Comparison of ENCODE assay signal across 1 cellular context in the genomic region with DNA sequence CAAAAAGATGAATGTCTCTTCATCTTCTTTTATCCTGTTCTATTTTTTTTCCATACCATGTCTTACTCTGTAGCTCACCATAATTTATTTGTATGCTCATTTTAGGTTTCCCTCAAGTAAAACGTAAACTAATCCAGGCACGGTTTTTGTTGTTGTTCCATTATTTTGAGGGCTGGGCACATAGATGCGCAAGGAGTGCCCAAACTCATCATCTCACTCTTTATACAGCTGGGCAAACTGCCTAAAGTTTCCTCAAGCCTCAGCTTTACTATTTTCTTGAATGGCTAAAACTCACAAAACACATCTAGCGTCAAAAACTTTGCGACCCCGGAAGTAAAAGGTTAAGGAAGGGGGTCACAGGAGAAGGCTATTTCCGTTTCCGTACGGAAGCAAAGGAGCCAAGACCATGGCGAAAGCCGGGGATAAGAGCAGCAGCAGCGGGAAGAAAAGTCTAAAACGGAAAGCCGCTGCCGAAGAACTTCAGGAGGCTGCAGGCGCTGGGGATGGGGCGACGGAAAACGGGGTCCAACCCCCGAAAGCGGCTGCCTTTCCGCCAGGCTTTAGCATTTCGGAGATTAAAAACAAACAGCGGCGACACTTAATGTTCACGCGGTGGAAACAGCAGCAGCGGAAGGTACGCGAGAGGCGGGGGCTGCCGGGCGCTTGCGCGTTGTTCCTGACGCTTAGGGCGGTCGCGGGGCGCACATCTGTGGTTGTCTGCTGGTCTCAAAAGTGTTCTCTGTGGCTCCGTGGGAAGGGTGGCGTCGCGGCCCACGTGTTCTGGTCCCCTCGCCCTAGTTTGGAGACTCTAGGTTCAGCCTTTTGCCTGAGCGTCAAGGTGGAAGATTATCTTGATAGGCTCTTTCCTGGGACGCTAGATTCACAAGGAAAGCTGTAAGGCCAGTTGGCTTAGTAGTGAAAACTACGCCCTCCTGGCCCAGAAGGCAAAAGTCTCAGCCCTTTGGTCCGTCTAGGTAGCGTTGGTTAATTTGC.
TF ChIP-seq lines count a peak whose summit lies in the region.

A gene with protein sequence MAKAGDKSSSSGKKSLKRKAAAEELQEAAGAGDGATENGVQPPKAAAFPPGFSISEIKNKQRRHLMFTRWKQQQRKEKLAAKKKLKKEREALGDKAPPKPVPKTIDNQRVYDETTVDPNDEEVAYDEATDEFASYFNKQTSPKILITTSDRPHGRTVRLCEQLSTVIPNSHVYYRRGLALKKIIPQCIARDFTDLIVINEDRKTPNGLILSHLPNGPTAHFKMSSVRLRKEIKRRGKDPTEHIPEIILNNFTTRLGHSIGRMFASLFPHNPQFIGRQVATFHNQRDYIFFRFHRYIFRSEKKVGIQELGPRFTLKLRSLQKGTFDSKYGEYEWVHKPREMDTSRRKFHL (plus strand): TSS at position 391 of the 993 bp plus-strand sequence. CDS start 16 bp downstream, at position 407.

TF ChIP-seq in HepG2, 621 proteins besides CTCF, POLR2A, EP300 and RAD21 (continued from another document and continues in another):
- TF ChIP-seq, protein P1, sequence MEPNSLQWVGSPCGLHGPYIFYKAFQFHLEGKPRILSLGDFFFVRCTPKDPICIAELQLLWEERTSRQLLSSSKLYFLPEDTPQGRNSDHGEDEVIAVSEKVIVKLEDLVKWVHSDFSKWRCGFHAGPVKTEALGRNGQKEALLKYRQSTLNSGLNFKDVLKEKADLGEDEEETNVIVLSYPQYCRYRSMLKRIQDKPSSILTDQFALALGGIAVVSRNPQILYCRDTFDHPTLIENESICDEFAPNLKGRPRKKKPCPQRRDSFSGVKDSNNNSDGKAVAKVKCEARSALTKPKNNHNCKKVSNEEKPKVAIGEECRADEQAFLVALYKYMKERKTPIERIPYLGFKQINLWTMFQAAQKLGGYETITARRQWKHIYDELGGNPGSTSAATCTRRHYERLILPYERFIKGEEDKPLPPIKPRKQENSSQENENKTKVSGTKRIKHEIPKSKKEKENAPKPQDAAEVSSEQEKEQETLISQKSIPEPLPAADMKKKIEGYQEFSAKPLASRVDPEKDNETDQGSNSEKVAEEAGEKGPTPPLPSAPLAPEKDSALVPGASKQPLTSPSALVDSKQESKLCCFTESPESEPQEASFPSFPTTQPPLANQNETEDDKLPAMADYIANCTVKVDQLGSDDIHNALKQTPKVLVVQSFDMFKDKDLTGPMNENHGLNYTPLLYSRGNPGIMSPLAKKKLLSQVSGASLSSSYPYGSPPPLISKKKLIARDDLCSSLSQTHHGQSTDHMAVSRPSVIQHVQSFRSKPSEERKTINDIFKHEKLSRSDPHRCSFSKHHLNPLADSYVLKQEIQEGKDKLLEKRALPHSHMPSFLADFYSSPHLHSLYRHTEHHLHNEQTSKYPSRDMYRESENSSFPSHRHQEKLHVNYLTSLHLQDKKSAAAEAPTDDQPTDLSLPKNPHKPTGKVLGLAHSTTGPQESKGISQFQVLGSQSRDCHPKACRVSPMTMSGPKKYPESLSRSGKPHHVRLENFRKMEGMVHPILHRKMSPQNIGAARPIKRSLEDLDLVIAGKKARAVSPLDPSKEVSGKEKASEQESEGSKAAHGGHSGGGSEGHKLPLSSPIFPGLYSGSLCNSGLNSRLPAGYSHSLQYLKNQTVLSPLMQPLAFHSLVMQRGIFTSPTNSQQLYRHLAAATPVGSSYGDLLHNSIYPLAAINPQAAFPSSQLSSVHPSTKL (CRISPR knock-in tag; IDR thresholded peaks at IDR 0.05) = peak; percentile 44; the same call in 1 of the 2 replicates
- TF ChIP-seq, protein P2, sequence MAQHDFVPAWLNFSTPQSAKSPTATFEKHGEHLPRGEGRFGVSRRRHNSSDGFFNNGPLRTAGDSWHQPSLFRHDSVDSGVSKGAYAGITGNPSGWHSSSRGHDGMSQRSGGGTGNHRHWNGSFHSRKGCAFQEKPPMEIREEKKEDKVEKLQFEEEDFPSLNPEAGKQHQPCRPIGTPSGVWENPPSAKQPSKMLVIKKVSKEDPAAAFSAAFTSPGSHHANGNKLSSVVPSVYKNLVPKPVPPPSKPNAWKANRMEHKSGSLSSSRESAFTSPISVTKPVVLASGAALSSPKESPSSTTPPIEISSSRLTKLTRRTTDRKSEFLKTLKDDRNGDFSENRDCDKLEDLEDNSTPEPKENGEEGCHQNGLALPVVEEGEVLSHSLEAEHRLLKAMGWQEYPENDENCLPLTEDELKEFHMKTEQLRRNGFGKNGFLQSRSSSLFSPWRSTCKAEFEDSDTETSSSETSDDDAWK (CRISPR knock-in tag; IDR thresholded peaks at IDR 0.05) = no peak
- TF ChIP-seq YEATS2 (CRISPR knock-in tag; IDR thresholded peaks at IDR 0.05; ENCODE audit: borderline replicate concordance) = peak; percentile 83; the same call in 1 of the 2 replicates
- TF ChIP-seq MAZ (IDR thresholded peaks at IDR 0.05; ENCODE audit: borderline replicate concordance, low read depth, low read length) = peak; percentile 45; the same call in 1 of the 2 replicates
- TF ChIP-seq MAZ (CRISPR knock-in tag; IDR thresholded peaks at IDR 0.05; ENCODE audit: low read depth) = peak; percentile 39
- TF ChIP-seq NFE2 (CRISPR knock-in tag; IDR thresholded peaks at IDR 0.05) = no peak
- TF ChIP-seq RNF2 (conservative IDR thresholded peaks at IDR 0.05; ENCODE audit: low read depth) = 0 out of 2 replicates have a peak, but pooled peaks have one; percentile 33
- TF ChIP-seq FOSL2 (CRISPR knock-in tag; IDR thresholded peaks at IDR 0.05) = 0 out of 2 replicates have a peak, but pooled peaks have one; percentile 23
- peak; percentile 75 for TF ChIP-seq MYC (CRISPR knock-in tag; IDR thresholded peaks at IDR 0.05; ENCODE audit: borderline replicate concordance)
- TF ChIP-seq ZNF274 (CRISPR knock-in tag; IDR thresholded peaks at IDR 0.05) = peak; percentile 25; the same call in 1 of the 2 replicates
- TF ChIP-seq, protein P3, sequence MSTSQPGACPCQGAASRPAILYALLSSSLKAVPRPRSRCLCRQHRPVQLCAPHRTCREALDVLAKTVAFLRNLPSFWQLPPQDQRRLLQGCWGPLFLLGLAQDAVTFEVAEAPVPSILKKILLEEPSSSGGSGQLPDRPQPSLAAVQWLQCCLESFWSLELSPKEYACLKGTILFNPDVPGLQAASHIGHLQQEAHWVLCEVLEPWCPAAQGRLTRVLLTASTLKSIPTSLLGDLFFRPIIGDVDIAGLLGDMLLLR (CRISPR knock-in tag; IDR thresholded peaks at IDR 0.05) = peak; percentile 68; the same call in 1 of the 2 replicates
- TF ChIP-seq ELF3 (CRISPR knock-in tag; IDR thresholded peaks at IDR 0.05) = peak; percentile 73
- no peak for TF ChIP-seq CENPX (CRISPR knock-in tag; IDR thresholded peaks at IDR 0.05)
- TF ChIP-seq ZSCAN31 (CRISPR knock-in tag; IDR thresholded peaks at IDR 0.05; ENCODE audit: low read depth) = peak; percentile 64; the same call in 1 of the 2 replicates
- no peak for TF ChIP-seq ZNF225 (CRISPR knock-in tag; IDR thresholded peaks at IDR 0.05)
- peak; percentile 57 for TF ChIP-seq ZFX (CRISPR knock-in tag; IDR thresholded peaks at IDR 0.05; ENCODE audit: low read depth)
- TF ChIP-seq KLF16 (CRISPR knock-in tag; IDR thresholded peaks at IDR 0.05) = peak in 1 of 2 experiments; percentile 43; a peak in 1 of 4 replicates
- peak; percentile 83 for TF ChIP-seq KMT2A (CRISPR knock-in tag; IDR thresholded peaks at IDR 0.05)
- 0 out of 2 replicates have a peak, but pooled peaks have one; percentile 50 for TF ChIP-seq ZNF777 (CRISPR knock-in tag; IDR thresholded peaks at IDR 0.05)
- TF ChIP-seq, protein P4, sequence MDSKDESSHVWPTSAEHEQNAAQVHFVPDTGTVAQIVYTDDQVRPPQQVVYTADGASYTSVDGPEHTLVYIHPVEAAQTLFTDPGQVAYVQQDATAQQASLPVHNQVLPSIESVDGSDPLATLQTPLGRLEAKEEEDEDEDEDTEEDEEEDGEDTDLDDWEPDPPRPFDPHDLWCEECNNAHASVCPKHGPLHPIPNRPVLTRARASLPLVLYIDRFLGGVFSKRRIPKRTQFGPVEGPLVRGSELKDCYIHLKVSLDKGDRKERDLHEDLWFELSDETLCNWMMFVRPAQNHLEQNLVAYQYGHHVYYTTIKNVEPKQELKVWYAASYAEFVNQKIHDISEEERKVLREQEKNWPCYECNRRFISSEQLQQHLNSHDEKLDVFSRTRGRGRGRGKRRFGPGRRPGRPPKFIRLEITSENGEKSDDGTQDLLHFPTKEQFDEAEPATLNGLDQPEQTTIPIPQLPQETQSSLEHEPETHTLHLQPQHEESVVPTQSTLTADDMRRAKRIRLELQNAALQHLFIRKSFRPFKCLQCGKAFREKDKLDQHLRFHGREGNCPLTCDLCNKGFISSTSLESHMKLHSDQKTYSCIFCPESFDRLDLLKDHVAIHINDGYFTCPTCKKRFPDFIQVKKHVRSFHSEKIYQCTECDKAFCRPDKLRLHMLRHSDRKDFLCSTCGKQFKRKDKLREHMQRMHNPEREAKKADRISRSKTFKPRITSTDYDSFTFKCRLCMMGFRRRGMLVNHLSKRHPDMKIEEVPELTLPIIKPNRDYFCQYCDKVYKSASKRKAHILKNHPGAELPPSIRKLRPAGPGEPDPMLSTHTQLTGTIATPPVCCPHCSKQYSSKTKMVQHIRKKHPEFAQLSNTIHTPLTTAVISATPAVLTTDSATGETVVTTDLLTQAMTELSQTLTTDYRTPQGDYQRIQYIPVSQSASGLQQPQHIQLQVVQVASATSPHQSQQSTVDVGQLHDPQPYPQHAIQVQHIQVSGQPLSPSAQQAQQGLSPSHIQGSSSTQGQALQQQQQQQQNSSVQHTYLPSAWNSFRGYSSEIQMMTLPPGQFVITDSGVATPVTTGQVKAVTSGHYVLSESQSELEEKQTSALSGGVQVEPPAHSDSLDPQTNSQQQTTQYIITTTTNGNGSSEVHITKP (CRISPR knock-in tag; IDR thresholded peaks at IDR 0.05; ENCODE audit: low read depth) = 0 out of 2 replicates have a peak, but pooled peaks have one; percentile 55
- peak; percentile 100 for TF ChIP-seq NR2C2 (CRISPR knock-in tag; IDR thresholded peaks at IDR 0.05; ENCODE audit: borderline replicate concordance)
- TF ChIP-seq, protein P5, sequence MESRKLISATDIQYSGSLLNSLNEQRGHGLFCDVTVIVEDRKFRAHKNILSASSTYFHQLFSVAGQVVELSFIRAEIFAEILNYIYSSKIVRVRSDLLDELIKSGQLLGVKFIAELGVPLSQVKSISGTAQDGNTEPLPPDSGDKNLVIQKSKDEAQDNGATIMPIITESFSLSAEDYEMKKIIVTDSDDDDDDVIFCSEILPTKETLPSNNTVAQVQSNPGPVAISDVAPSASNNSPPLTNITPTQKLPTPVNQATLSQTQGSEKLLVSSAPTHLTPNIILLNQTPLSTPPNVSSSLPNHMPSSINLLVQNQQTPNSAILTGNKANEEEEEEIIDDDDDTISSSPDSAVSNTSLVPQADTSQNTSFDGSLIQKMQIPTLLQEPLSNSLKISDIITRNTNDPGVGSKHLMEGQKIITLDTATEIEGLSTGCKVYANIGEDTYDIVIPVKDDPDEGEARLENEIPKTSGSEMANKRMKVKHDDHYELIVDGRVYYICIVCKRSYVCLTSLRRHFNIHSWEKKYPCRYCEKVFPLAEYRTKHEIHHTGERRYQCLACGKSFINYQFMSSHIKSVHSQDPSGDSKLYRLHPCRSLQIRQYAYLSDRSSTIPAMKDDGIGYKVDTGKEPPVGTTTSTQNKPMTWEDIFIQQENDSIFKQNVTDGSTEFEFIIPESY (CRISPR knock-in tag; IDR thresholded peaks at IDR 0.05) = no peak
- TF ChIP-seq ZNF670 (CRISPR knock-in tag; IDR thresholded peaks at IDR 0.05; ENCODE audit: borderline replicate concordance) = peak; percentile 55; the same call in 1 of the 2 replicates
- no peak for TF ChIP-seq ZNF83 (CRISPR knock-in tag; IDR thresholded peaks at IDR 0.05; ENCODE audit: borderline replicate concordance)
- peak; percentile 94 for TF ChIP-seq ASH2L (IDR thresholded peaks at IDR 0.05; ENCODE audit: insufficient read length, low read depth, low read length)
- TF ChIP-seq, protein P6, sequence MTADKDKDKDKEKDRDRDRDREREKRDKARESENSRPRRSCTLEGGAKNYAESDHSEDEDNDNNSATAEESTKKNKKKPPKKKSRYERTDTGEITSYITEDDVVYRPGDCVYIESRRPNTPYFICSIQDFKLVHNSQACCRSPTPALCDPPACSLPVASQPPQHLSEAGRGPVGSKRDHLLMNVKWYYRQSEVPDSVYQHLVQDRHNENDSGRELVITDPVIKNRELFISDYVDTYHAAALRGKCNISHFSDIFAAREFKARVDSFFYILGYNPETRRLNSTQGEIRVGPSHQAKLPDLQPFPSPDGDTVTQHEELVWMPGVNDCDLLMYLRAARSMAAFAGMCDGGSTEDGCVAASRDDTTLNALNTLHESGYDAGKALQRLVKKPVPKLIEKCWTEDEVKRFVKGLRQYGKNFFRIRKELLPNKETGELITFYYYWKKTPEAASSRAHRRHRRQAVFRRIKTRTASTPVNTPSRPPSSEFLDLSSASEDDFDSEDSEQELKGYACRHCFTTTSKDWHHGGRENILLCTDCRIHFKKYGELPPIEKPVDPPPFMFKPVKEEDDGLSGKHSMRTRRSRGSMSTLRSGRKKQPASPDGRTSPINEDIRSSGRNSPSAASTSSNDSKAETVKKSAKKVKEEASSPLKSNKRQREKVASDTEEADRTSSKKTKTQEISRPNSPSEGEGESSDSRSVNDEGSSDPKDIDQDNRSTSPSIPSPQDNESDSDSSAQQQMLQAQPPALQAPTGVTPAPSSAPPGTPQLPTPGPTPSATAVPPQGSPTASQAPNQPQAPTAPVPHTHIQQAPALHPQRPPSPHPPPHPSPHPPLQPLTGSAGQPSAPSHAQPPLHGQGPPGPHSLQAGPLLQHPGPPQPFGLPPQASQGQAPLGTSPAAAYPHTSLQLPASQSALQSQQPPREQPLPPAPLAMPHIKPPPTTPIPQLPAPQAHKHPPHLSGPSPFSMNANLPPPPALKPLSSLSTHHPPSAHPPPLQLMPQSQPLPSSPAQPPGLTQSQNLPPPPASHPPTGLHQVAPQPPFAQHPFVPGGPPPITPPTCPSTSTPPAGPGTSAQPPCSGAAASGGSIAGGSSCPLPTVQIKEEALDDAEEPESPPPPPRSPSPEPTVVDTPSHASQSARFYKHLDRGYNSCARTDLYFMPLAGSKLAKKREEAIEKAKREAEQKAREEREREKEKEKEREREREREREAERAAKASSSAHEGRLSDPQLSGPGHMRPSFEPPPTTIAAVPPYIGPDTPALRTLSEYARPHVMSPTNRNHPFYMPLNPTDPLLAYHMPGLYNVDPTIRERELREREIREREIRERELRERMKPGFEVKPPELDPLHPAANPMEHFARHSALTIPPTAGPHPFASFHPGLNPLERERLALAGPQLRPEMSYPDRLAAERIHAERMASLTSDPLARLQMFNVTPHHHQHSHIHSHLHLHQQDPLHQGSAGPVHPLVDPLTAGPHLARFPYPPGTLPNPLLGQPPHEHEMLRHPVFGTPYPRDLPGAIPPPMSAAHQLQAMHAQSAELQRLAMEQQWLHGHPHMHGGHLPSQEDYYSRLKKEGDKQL (CRISPR knock-in tag; IDR thresholded peaks at IDR 0.05; ENCODE audit: low read depth) = no peak
- TF ChIP-seq KMT2B (CRISPR knock-in tag; IDR thresholded peaks at IDR 0.05) = peak; percentile 92
- TF ChIP-seq, protein P7, sequence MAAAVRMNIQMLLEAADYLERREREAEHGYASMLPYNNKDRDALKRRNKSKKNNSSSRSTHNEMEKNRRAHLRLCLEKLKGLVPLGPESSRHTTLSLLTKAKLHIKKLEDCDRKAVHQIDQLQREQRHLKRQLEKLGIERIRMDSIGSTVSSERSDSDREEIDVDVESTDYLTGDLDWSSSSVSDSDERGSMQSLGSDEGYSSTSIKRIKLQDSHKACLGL (CRISPR knock-in tag; IDR thresholded peaks at IDR 0.05) = peak; percentile 72; the same call in 1 of the 2 replicates
- no peak for TF ChIP-seq KLF9 (CRISPR knock-in tag; IDR thresholded peaks at IDR 0.05; ENCODE audit: low read depth)
- TF ChIP-seq MEIS1 (CRISPR knock-in tag; IDR thresholded peaks at IDR 0.05; ENCODE audit: borderline replicate concordance) = 0 out of 2 replicates have a peak, but pooled peaks have one; percentile 69
